Comparison of ENCODE assay signal across 1 cellular context in genomic region chr14:23326491-23327332, GRCh38.
A peak's percentile ranks its signal among the peaks of the same experiment; 100 is the strongest.
TF ChIP-seq lines count a peak whose summit lies in the region.

No MANE protein-coding gene starts in this region.

TF ChIP-seq in HepG2, 621 proteins besides CTCF, POLR2A, EP300 and RAD21 (continued from another document and continues in another):
- TF ChIP-seq ZBTB33 (CRISPR knock-in tag; IDR thresholded peaks at IDR 0.05) (0 out of 2 replicates have a peak, but pooled peaks have one; percentile 35), ZNF772 (CRISPR knock-in tag; IDR thresholded peaks at IDR 0.05) (peak; percentile 42; the same call in 1 of the 2 replicates), RBM22 (optimal IDR thresholded peaks at IDR 0.05; ENCODE audit: low read length) (peak; percentile 99), TCF12 (IDR thresholded peaks at IDR 0.05) (no peak), TCF12 (CRISPR knock-in tag; IDR thresholded peaks at IDR 0.05) (0 out of 2 replicates have a peak, but pooled peaks have one; percentile 61), IRF2 (CRISPR knock-in tag; IDR thresholded peaks at IDR 0.05) (no peak), ZBTB7A (CRISPR knock-in tag; IDR thresholded peaks at IDR 0.05) (0 out of 2 replicates have a peak, but pooled peaks have one; percentile 45), MAF1 (CRISPR knock-in tag; IDR thresholded peaks at IDR 0.05; ENCODE audit: borderline replicate concordance) (no peak), ZNF703 (CRISPR knock-in tag; IDR thresholded peaks at IDR 0.05; ENCODE audit: borderline replicate concordance) (no peak), ZFX (CRISPR knock-in tag; IDR thresholded peaks at IDR 0.05; ENCODE audit: low read depth) (peak; percentile 48; the same call in 1 of the 2 replicates), ZBTB21 (CRISPR knock-in tag; IDR thresholded peaks at IDR 0.05) (no peak), KMT2A (CRISPR knock-in tag; IDR thresholded peaks at IDR 0.05) (0 out of 2 replicates have a peak, but pooled peaks have one; percentile 11), ZSCAN25 (CRISPR knock-in tag; IDR thresholded peaks at IDR 0.05) (no peak), ZNF878 (CRISPR knock-in tag; IDR thresholded peaks at IDR 0.05) (no peak), PAF1 (CRISPR knock-in tag; IDR thresholded peaks at IDR 0.05) (peak; percentile 91), NR2F6 (IDR thresholded peaks at IDR 0.05) (no peak), NR2F6 (CRISPR knock-in tag; IDR thresholded peaks at IDR 0.05) (peak; percentile 15; the same call in 1 of the 2 replicates), MZF1 (CRISPR knock-in tag; IDR thresholded peaks at IDR 0.05; ENCODE audit: borderline replicate concordance) (peak; percentile 71; the same call in 1 of the 2 replicates), ZNF326 (CRISPR knock-in tag; IDR thresholded peaks at IDR 0.05; ENCODE audit: borderline replicate concordance) (peak; percentile 45; the same call in 1 of the 2 replicates), NCOA2 (CRISPR knock-in tag; IDR thresholded peaks at IDR 0.05) (peak; percentile 15; the same call in 1 of the 2 replicates), ZNF292 (CRISPR knock-in tag; IDR thresholded peaks at IDR 0.05; ENCODE audit: borderline replicate concordance, low read depth) (0 out of 2 replicates have a peak, but pooled peaks have one; percentile 43), FOXJ3 (CRISPR knock-in tag; IDR thresholded peaks at IDR 0.05; ENCODE audit: borderline replicate concordance) (peak; percentile 25; the same call in 1 of the 2 replicates), ZKSCAN1 (IDR thresholded peaks at IDR 0.05; ENCODE audit: low read length) (0 out of 2 replicates have a peak, but pooled peaks have one; percentile 8), PAX8 (CRISPR knock-in tag; IDR thresholded peaks at IDR 0.05; ENCODE audit: borderline replicate concordance) (0 out of 2 replicates have a peak, but pooled peaks have one; percentile 49), MED1 (CRISPR knock-in tag; IDR thresholded peaks at IDR 0.05) (peak; percentile 20; the same call in 1 of the 2 replicates), ELF1 (CRISPR knock-in tag; IDR thresholded peaks at IDR 0.05) (no peak), ZNF253 (CRISPR knock-in tag; IDR thresholded peaks at IDR 0.05; ENCODE audit: borderline replicate concordance) (no peak), POLR2AphosphoS2 (IDR thresholded peaks at IDR 0.05; ENCODE audit: low read depth, low read length) (peak; percentile 94), AHR (CRISPR knock-in tag; IDR thresholded peaks at IDR 0.05) (no peak), ZNF629 (CRISPR knock-in tag; conservative IDR thresholded peaks at IDR 0.05) (no peak), PITX1 (CRISPR knock-in tag; IDR thresholded peaks at IDR 0.05) (peak; percentile 33), SP5 (CRISPR knock-in tag; IDR thresholded peaks at IDR 0.05; ENCODE audit: borderline replicate concordance, low read depth) (0 out of 2 replicates have a peak, but pooled peaks have one; percentile 8), XRCC5 (optimal IDR thresholded peaks at IDR 0.05; ENCODE audit: low read length) (no peak), ZNF460 (CRISPR knock-in tag; IDR thresholded peaks at IDR 0.05; ENCODE audit: borderline replicate concordance) (peak; percentile 73; the same call in 1 of the 2 replicates), PHF5A (CRISPR knock-in tag; IDR thresholded peaks at IDR 0.05; ENCODE audit: low read depth, unreplicated experiment) (peak; percentile 42), RCOR2 (CRISPR knock-in tag; IDR thresholded peaks at IDR 0.05) (no peak), ZNF746 (CRISPR knock-in tag; IDR thresholded peaks at IDR 0.05) (0 out of 2 replicates have a peak, but pooled peaks have one; percentile 17), CHCHD3 (CRISPR knock-in tag; IDR thresholded peaks at IDR 0.05) (0 out of 2 replicates have a peak, but pooled peaks have one; percentile 61), KLF13 (CRISPR knock-in tag; IDR thresholded peaks at IDR 0.05) (0 out of 2 replicates have a peak, but pooled peaks have one; percentile 32)
- TF ChIP-seq, protein P1, sequence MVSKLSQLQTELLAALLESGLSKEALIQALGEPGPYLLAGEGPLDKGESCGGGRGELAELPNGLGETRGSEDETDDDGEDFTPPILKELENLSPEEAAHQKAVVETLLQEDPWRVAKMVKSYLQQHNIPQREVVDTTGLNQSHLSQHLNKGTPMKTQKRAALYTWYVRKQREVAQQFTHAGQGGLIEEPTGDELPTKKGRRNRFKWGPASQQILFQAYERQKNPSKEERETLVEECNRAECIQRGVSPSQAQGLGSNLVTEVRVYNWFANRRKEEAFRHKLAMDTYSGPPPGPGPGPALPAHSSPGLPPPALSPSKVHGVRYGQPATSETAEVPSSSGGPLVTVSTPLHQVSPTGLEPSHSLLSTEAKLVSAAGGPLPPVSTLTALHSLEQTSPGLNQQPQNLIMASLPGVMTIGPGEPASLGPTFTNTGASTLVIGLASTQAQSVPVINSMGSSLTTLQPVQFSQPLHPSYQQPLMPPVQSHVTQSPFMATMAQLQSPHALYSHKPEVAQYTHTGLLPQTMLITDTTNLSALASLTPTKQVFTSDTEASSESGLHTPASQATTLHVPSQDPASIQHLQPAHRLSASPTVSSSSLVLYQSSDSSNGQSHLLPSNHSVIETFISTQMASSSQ (IDR thresholded peaks at IDR 0.05; ENCODE audit: low read depth), result peak; percentile 41; the same call in 1 of the 2 replicates
- TF ChIP-seq, protein P1 (CRISPR knock-in tag; IDR thresholded peaks at IDR 0.05; ENCODE audit: borderline replicate concordance), result 0 out of 2 replicates have a peak, but pooled peaks have one; percentile 34
- TF ChIP-seq, protein P2, sequence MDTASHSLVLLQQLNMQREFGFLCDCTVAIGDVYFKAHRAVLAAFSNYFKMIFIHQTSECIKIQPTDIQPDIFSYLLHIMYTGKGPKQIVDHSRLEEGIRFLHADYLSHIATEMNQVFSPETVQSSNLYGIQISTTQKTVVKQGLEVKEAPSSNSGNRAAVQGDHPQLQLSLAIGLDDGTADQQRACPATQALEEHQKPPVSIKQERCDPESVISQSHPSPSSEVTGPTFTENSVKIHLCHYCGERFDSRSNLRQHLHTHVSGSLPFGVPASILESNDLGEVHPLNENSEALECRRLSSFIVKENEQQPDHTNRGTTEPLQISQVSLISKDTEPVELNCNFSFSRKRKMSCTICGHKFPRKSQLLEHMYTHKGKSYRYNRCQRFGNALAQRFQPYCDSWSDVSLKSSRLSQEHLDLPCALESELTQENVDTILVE (CRISPR knock-in tag; IDR thresholded peaks at IDR 0.05), result 0 out of 2 replicates have a peak, but pooled peaks have one; percentile 29
- TF ChIP-seq, protein P3, sequence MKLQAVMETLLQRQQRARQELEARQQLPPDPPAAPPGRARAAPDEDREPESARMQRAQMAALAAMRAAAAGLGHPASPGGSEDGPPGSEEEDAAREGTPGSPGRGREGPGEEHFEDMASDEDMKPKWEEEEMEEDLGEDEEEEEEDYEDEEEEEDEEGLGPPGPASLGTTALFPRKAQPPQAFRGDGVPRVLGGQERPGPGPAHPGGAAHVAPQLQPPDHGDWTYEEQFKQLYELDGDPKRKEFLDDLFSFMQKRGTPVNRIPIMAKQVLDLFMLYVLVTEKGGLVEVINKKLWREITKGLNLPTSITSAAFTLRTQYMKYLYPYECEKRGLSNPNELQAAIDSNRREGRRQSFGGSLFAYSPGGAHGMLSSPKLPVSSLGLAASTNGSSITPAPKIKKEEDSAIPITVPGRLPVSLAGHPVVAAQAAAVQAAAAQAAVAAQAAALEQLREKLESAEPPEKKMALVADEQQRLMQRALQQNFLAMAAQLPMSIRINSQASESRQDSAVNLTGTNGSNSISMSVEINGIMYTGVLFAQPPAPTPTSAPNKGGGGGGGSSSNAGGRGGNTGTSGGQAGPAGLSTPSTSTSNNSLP (IDR thresholded peaks at IDR 0.05; ENCODE audit: low read depth, low read length), result no peak
- TF ChIP-seq, protein P4, sequence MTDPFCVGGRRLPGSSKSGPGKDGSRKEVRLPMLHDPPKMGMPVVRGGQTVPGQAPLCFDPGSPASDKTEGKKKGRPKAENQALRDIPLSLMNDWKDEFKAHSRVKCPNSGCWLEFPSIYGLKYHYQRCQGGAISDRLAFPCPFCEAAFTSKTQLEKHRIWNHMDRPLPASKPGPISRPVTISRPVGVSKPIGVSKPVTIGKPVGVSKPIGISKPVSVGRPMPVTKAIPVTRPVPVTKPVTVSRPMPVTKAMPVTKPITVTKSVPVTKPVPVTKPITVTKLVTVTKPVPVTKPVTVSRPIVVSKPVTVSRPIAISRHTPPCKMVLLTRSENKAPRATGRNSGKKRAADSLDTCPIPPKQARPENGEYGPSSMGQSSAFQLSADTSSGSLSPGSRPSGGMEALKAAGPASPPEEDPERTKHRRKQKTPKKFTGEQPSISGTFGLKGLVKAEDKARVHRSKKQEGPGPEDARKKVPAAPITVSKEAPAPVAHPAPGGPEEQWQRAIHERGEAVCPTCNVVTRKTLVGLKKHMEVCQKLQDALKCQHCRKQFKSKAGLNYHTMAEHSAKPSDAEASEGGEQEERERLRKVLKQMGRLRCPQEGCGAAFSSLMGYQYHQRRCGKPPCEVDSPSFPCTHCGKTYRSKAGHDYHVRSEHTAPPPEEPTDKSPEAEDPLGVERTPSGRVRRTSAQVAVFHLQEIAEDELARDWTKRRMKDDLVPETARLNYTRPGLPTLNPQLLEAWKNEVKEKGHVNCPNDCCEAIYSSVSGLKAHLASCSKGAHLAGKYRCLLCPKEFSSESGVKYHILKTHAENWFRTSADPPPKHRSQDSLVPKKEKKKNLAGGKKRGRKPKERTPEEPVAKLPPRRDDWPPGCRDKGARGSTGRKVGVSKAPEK (CRISPR knock-in tag; IDR thresholded peaks at IDR 0.05; ENCODE audit: borderline replicate concordance), result peak; percentile 92
- TF ChIP-seq, protein P5, sequence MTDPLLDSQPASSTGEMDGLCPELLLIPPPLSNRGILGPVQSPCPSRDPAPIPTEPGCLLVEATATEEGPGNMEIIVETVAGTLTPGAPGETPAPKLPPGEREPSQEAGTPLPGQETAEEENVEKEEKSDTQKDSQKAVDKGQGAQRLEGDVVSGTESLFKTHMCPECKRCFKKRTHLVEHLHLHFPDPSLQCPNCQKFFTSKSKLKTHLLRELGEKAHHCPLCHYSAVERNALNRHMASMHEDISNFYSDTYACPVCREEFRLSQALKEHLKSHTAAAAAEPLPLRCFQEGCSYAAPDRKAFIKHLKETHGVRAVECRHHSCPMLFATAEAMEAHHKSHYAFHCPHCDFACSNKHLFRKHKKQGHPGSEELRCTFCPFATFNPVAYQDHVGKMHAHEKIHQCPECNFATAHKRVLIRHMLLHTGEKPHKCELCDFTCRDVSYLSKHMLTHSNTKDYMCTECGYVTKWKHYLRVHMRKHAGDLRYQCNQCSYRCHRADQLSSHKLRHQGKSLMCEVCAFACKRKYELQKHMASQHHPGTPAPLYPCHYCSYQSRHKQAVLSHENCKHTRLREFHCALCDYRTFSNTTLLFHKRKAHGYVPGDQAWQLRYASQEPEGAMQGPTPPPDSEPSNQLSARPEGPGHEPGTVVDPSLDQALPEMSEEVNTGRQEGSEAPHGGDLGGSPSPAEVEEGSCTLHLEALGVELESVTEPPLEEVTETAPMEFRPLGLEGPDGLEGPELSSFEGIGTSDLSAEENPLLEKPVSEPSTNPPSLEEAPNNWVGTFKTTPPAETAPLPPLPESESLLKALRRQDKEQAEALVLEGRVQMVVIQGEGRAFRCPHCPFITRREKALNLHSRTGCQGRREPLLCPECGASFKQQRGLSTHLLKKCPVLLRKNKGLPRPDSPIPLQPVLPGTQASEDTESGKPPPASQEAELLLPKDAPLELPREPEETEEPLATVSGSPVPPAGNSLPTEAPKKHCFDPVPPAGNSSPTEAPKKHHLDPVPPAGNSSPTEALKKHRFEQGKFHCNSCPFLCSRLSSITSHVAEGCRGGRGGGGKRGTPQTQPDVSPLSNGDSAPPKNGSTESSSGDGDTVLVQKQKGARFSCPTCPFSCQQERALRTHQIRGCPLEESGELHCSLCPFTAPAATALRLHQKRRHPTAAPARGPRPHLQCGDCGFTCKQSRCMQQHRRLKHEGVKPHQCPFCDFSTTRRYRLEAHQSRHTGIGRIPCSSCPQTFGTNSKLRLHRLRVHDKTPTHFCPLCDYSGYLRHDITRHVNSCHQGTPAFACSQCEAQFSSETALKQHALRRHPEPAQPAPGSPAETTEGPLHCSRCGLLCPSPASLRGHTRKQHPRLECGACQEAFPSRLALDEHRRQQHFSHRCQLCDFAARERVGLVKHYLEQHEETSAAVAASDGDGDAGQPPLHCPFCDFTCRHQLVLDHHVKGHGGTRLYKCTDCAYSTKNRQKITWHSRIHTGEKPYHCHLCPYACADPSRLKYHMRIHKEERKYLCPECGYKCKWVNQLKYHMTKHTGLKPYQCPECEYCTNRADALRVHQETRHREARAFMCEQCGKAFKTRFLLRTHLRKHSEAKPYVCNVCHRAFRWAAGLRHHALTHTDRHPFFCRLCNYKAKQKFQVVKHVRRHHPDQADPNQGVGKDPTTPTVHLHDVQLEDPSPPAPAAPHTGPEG (CRISPR knock-in tag; IDR thresholded peaks at IDR 0.05), result 0 out of 2 replicates have a peak, but pooled peaks have one; percentile 5
